8 cellular contexts compared by ENCODE assay signal in the genomic region with DNA sequence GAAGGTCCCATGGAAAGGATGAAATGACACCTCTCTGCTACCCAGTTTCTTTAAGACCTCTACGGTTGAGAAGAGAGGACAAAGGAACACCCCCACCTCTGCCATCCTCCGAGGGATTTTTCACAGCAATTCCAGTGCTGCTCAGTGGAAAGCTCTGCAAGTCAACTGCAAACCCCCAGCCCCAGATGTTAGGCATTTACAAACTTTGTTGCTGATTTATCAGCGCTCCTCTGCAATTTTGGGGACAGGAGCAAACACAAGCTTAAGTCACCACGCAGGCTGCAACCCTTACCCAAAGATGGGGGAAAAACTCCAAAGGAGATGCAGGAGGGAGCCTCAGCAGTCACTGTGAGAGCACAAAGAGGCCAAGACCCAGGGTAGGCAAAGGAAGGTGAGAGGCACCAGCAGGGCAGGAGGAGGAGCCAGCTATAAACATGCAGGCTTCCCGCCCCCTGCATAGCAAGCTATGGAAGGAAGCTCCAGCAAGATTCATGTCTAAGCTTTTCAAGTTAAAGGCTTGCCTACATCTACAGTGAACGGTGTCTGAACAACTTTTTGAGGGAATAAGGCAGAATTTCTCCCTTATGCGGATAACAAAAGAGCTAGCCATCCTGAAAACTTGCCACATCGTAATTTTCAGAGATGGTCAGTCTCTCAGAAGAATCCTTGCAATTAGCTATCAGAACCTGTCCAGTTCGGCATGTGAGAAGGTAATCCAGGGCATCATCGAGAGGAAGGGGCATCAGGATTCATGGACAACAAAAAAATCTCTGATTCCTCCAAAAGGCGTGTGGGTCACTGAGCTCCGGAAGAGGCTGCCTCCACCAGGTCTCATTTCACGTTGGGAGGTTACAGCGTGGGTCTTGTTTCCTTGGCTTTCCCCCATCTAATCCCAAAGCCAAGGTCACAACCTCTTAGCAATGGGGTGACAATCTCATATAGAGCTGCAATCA. TPM values are rescaled to one million over a fixed set of nuclear protein-coding genes. Genes with fewer than 3 reads are reported as not detected.
A peak's percentile ranks its signal among the peaks of the same experiment; 100 is the strongest.
DNase-seq lines count a peak whose midpoint lies in the region; ATAC-seq, FAIRE-seq and TF ChIP-seq lines count a peak whose summit lies in the region.

No MANE protein-coding gene starts in this region.

- H3K79me2 ChIP-seq in astrocyte (ENCODE audit: insufficient read depth, low read length): peaks cover 86% of the 10 kb centered on the region

- no peak for TF ChIP-seq CTCF in astrocyte (IDR thresholded peaks at IDR 0.05; ENCODE audit: insufficient read depth, low read depth, low read length)

- H3K36me3 Mint-ChIP-seq in astrocyte (ENCODE audit: low read depth, unreplicated experiment): peaks cover 2% of the 10 kb centered on the region

- peaks cover 78% of the 10 kb centered on the region for H4K20me1 ChIP-seq in astrocyte (ENCODE audit: insufficient read depth, low read length)

- H3K27me3 Mint-ChIP-seq in astrocyte (ENCODE audit: low read depth, unreplicated experiment): peaks cover 2% of the 10 kb centered on the region

- no peak overlapping the region for H3K4me3 ChIP-seq in astrocyte (ENCODE audit: insufficient read depth, low read depth, low read length)
- H3K4me3 ChIP-seq in mucosa of rectum (ENCODE audit: low read length in 2 of 2): peak overlapping the region; percentile 37 to 90

- H3K27ac Mint-ChIP-seq in astrocyte (ENCODE audit: unreplicated experiment): peak overlapping the region; percentile 64

- no peaks in the 10 kb centered on the region for H3K27me3 ChIP-seq in astrocyte (ENCODE audit: insufficient read depth, low read length)
- no peaks in the 10 kb centered on the region for H3K27me3 ChIP-seq in mucosa of rectum (ENCODE audit: control insufficient read depth in 2 of 2, insufficient read depth in 2 of 2, low read length in 2 of 2)

- no peaks in the 10 kb centered on the region for H3K9me3 Mint-ChIP-seq in astrocyte (ENCODE audit: unreplicated experiment)

- H3K4me1 ChIP-seq in astrocyte (ENCODE audit: insufficient read depth, low read length): peaks cover 55% of the 10 kb centered on the region
- H3K4me1 ChIP-seq in mucosa of rectum (ENCODE audit: control insufficient read depth in 2 of 2, insufficient read depth in 2 of 2, low read length in 2 of 2): peaks cover 66 to 67% of the 10 kb centered on the region in 2 donors

- peak overlapping the region; percentile 90 for H3K4me3 Mint-ChIP-seq in astrocyte (ENCODE audit: unreplicated experiment)

- no peak overlapping the region for H2AFZ ChIP-seq in astrocyte (ENCODE audit: low read depth, low read length)

- no peak for ATAC-seq in HG03565 (IDR thresholded peaks at IDR 0.05; ENCODE audit: unreplicated experiment)

- peaks cover 62% of the 10 kb centered on the region for H3K4me1 Mint-ChIP-seq in astrocyte (ENCODE audit: low read depth, unreplicated experiment)

- H3K9me3 ChIP-seq in astrocyte (ENCODE audit: insufficient read depth, low read depth, low read length): no peaks in the 10 kb centered on the region
- H3K9me3 ChIP-seq in mucosa of rectum (ENCODE audit: control insufficient read depth in 2 of 2, low read length in 2 of 2): no peaks in the 10 kb centered on the region

- H3K27ac ChIP-seq in astrocyte (ENCODE audit: low read depth, low read length) (no peak overlapping the region), mucosa of rectum (ENCODE audit: low read depth in 2 of 2, low read length in 2 of 2) (peak overlapping the region in 1 of 2 donors; percentile 35)

- no peak for FAIRE-seq in astrocyte (lab: Jason Lieb, UNC)

- H3K9ac ChIP-seq in astrocyte (ENCODE audit: low read length) (peak overlapping the region; percentile 4), mucosa of rectum (ENCODE audit: low read depth in 1 of 2, low read length in 2 of 2) (peak overlapping the region; percentile 3 to 21)

- DNase-seq in stimulated activated CD4-positive, alpha-beta T cell treated with anti-CD3 and anti-CD28 coated beads, Interleukin-1b, Interleukin-23, amount 100 ng/mL, for 48 hours: peak; percentile 41
- DNase-seq in stimulated activated CD4-positive, alpha-beta T cell treated with anti-CD3 and anti-CD28 coated beads, Interleukin-12 subunit alpha, Interleukin-12 subunit beta, amount 100 ng/mL, for 4 hours: no peak
- no peak for DNase-seq in astrocyte (ENCODE audit: low read depth)
- no peak for DNase-seq in NCI-H1694 treated with DMSO at 0.1 percent for 48 hours (lab: John Stamatoyannopoulos, UW)
- no peak for DNase-seq in NCI-H1436 (lab: John Stamatoyannopoulos, UW)
- no peak for DNase-seq in medulla oblongata (ENCODE audit: extremely low spot score)

- H3K36me3 ChIP-seq in astrocyte (ENCODE audit: insufficient read depth, low read length) (peaks cover 2% of the 10 kb centered on the region), mucosa of rectum (ENCODE audit: control insufficient read depth in 2 of 2, insufficient read depth in 2 of 2, low read length in 2 of 2) (peaks cover 0 to 8% of the 10 kb centered on the region in 2 donors)

- peak overlapping the region; percentile 97 for H3K4me2 ChIP-seq in astrocyte (ENCODE audit: low read length)

RNA-seq across cellular contexts. Expression of a gene that starts 3.9 kb away (rescaled TPM):
- total RNA-seq in astrocyte: 87.1 and 91.9 TPM in 2 replicates

RNA-seq across cellular contexts. Expression of a gene that starts 24.1 kb away (rescaled TPM):
- total RNA-seq in astrocyte: 2.5 and 3.2 TPM in 2 replicates
